15 cellular contexts compared by ENCODE assay signal in genomic region chr17:15271731-15272130, GRCh38.
"Had no signal": no experiment of that assay in that cellular context is flagged by ENCODE, and none has a peak within 500 bp of the region (broad histone marks: within the 10 kb centered on the region; RNA-seq: fewer than 3 reads in every experiment).

No MANE protein-coding gene starts in this region.

- H3K36me3 Mint-ChIP-seq: activated naive CD4-positive, alpha-beta T cell treated with anti-CD3 and anti-CD28 coated beads, Interleukin-2, amount 50 U/mL, for 24 hours; immature natural killer cell; natural killer cell; stimulated activated naive B cell treated with anti-CD40 and anti-IgM and Interleukin-4, amounts not matched to agents 10 μg/mL and 1 μg/mL and 100 μg/mL, for 72 hours had no signal

- H3K4me3 ChIP-seq: spleen, thyroid gland had no signal

- H3K4me3 Mint-ChIP-seq: activated naive CD4-positive, alpha-beta T cell treated with anti-CD3 and anti-CD28 coated beads, Interleukin-2, amount 50 U/mL, for 24 hours; immature natural killer cell; natural killer cell; stimulated activated naive B cell treated with anti-CD40 and anti-IgM and Interleukin-4, amounts not matched to agents 10 μg/mL and 1 μg/mL and 100 μg/mL, for 72 hours had no signal

- H3K9me3 ChIP-seq: neutrophil, thyroid gland had no signal

- H3K9me3 Mint-ChIP-seq: immature natural killer cell had no signal

- H3K4me1 Mint-ChIP-seq: activated naive CD4-positive, alpha-beta T cell treated with anti-CD3 and anti-CD28 coated beads, Interleukin-2, amount 50 U/mL, for 24 hours; immature natural killer cell; natural killer cell; stimulated activated naive B cell treated with anti-CD40 and anti-IgM and Interleukin-4, amounts not matched to agents 10 μg/mL and 1 μg/mL and 100 μg/mL, for 72 hours had no signal

- H3K27ac Mint-ChIP-seq: activated naive CD4-positive, alpha-beta T cell treated with anti-CD3 and anti-CD28 coated beads, Interleukin-2, amount 50 U/mL, for 24 hours; immature natural killer cell; natural killer cell; stimulated activated naive B cell treated with anti-CD40 and anti-IgM and Interleukin-4, amounts not matched to agents 10 μg/mL and 1 μg/mL and 100 μg/mL, for 72 hours had no signal

- ATAC-seq: natural killer cell, sciatic nerve had no signal

- DNase-seq: activated CD4-positive, alpha-beta T cell treated with anti-CD3 and anti-CD28 coated beads, Interleukin-2, amount 50 U/mL, for 48 hours; activated gamma-delta T cell; erythroblast; immature natural killer cell; natural killer cell; spleen; stimulated activated CD4-positive, alpha-beta T cell treated with anti-CD3 and anti-CD28 coated beads, Interleukin-4, amount 100 ng/mL, for 4 hours; stimulated activated naive B cell treated with anti-CD40 and anti-IgM and Interleukin-4, amounts not matched to agents 10 μg/mL and 1 μg/mL and 100 μg/mL, for 72 hours; SW 1271; T-helper 2 cell; thyroid gland; WERI-Rb-1 had no signal

- H3K27ac ChIP-seq: neutrophil, spleen, thyroid gland, WERI-Rb-1 had no signal

- H3K27me3 ChIP-seq: thyroid gland had no signal

- H3K36me3 ChIP-seq: neutrophil, spleen, thyroid gland, WERI-Rb-1 had no signal
